ENCODE assay signal across 8 cellular contexts in the genomic region with DNA sequence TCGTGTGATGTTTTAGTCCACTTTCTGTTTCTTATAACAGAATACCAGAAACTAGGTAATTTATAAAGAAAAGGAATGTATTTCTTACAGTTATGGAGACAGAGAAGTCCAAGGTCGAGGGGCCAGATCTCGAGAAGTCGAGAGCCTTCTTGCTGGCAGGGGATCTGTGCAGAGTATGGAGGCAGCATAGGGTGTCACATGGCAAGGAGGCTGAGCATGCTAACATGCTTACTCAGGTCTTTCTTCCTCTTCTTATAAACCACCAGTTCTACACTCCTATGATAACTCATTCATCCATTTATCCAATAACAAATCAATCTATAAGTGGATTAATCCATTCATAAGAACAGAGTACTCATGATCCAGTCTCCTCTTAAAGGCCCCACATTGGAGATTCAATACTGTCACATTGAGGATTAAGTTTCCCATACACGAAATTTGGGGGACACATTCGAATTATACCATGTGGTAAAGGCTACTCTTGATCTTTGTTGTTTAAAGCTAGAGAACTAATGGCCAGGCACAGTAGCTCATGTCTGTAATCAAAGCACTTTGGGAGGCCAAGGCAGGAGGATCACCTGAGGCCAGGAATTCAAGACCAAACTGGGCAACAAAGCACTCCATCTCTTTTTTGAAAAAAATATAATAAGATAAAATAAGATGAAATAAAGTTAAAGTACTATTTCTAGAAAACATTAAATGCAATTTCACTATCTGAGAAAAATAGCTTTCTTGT. TPM values are rescaled to one million over a fixed set of nuclear protein-coding genes. Genes with fewer than 3 reads are reported as not detected.
DNase-seq lines count a peak whose midpoint lies in the region; ATAC-seq and TF ChIP-seq lines count a peak whose summit lies in the region.

No MANE protein-coding gene starts in this region.

- no peak overlapping the region for H3K27ac ChIP-seq in SK-N-SH (ENCODE audit: low read depth in 2 of 2, low read length in 1 of 2)
- H3K27ac ChIP-seq in OCI-LY7 (ENCODE audit: low read depth, low read length, poor library complexity, severe bottlenecking): no peak overlapping the region

- H4K20me1 ChIP-seq in SK-N-SH (ENCODE audit: insufficient read depth) (peaks cover 37% of the 10 kb centered on the region), OCI-LY7 (ENCODE audit: insufficient read depth, low read length) (peaks cover 9% of the 10 kb centered on the region; the same call in 1 of the 2 replicates)

- H3K4me3 ChIP-seq in SK-N-SH (ENCODE audit: low read depth in 2 of 2, low read length in 1 of 2): peak overlapping the region; percentile 66 to 91; a peak in 2 of 4 replicates
- H3K4me3 ChIP-seq in OCI-LY7 (ENCODE audit: low read depth, low read length, poor library complexity, severe bottlenecking): peak overlapping the region; percentile 92
- peak overlapping the region; percentile 88 for H3K4me3 ChIP-seq in choroid plexus epithelial cell (ENCODE audit: low read depth, low read length)
- H3K4me3 ChIP-seq in skeletal muscle cell (ENCODE audit: low read depth, low read length): peak overlapping the region; percentile 98

- TF ChIP-seq RAD21 in SK-N-SH (IDR thresholded peaks at IDR 0.05; ENCODE audit: low read length): no peak

- H3K9me3 ChIP-seq in SK-N-SH (no peaks in the 10 kb centered on the region), OCI-LY7 (ENCODE audit: low read length) (peaks cover 13% of the 10 kb centered on the region; the same call in 1 of the 2 replicates)

- no peaks in the 10 kb centered on the region for H3K27me3 ChIP-seq in SK-N-SH (ENCODE audit: insufficient read depth)

- BruUV-seq in OCI-LY7 (replicated peaks; lab: Mats Ljungman, UMichigan): no TSS peak

- ATAC-seq in SK-N-SH treated with all-trans-retinoic acid at 6 μM for 48 hours: no peak
- no peak for ATAC-seq in GM21515 (IDR thresholded peaks at IDR 0.05; ENCODE audit: unreplicated experiment)
- no peak for ATAC-seq in GM21360 (IDR thresholded peaks at IDR 0.05; ENCODE audit: unreplicated experiment)

- no peaks in the 10 kb centered on the region for H3K9me2 ChIP-seq in SK-N-SH
- no peaks in the 10 kb centered on the region; the same call in 1 of the 2 replicates for H3K9me2 ChIP-seq in OCI-LY7 (ENCODE audit: insufficient read depth, low read length)

- H3K36me3 ChIP-seq in SK-N-SH (replicated peaks in 1 of 2; ENCODE audit: control insufficient read depth in 1 of 2, insufficient read depth in 2 of 2, low read length in 1 of 2): peaks cover 16 to 32% of the 10 kb centered on the region in 2 experiments
- H3K36me3 ChIP-seq in OCI-LY7 (ENCODE audit: insufficient read depth, low read length): peaks cover 31% of the 10 kb centered on the region

- TF ChIP-seq CTCF in SK-N-SH (IDR thresholded peaks at IDR 0.05) (no peak), OCI-LY7 (conservative IDR thresholded peaks at IDR 0.05; ENCODE audit: low read length) (no peak), choroid plexus epithelial cell (conservative IDR thresholded peaks at IDR 0.05; ENCODE audit: low read depth, low read length) (no peak)

- WGBS in SK-N-SH (ENCODE audit: low lambda C conversion rate): 53% methylated on average over 6 of the region's 6 CpGs

- peaks cover 0 to 11% of the 10 kb centered on the region in 2 experiments; a peak in 2 of 4 replicates for H3K4me1 ChIP-seq in SK-N-SH (ENCODE audit: control insufficient read depth in 1 of 2, insufficient read depth in 2 of 2, low read depth in 1 of 2, low read length in 1 of 2)
- H3K4me1 ChIP-seq in OCI-LY7 (ENCODE audit: insufficient read depth, low read length, poor library complexity, severe bottlenecking): peaks cover 35% of the 10 kb centered on the region

- peaks cover 8% of the 10 kb centered on the region for H3F3A ChIP-seq in SK-N-SH (replicated peaks; ENCODE audit: insufficient read depth)

- peaks cover 72% of the 10 kb centered on the region for H3K79me2 ChIP-seq in SK-N-SH (ENCODE audit: insufficient read depth)
- peaks cover 69% of the 10 kb centered on the region for H3K79me2 ChIP-seq in OCI-LY7 (ENCODE audit: insufficient read depth, low read depth, low read length)

- TF ChIP-seq EP300 in SK-N-SH (IDR thresholded peaks at IDR 0.05; ENCODE audit: borderline replicate concordance in 1 of 2, low read depth in 1 of 2, low read length in 1 of 2): no peak

- no peak overlapping the region for H2AFZ ChIP-seq in SK-N-SH (ENCODE audit: low read depth)
- no peak overlapping the region for H2AFZ ChIP-seq in OCI-LY7 (ENCODE audit: low read length)

- POLR2A ChIA-PET in SK-N-SH (lab: Yijun Ruan, JAX): no interaction called here
- POLR2A ChIA-PET in OCI-LY7 (lab: Charles Lee): interaction anchor here (0.6 to 1.0 kb wide), 2 partner anchors 11 to 57 kb away, joined by 3 read pairs; no protein-coding TSS in a partner anchor

- H3K9ac ChIP-seq in SK-N-SH: peak overlapping the region; percentile 77; the same call in 1 of the 2 replicates

- CTCF ChIA-PET in SK-N-SH (lab: Yijun Ruan, JAX) (interaction anchor here (1.0 kb wide), 1 partner anchor 24 kb away, joined by 3 read pairs; no protein-coding TSS in a partner anchor), OCI-LY7 (lab: Charles Lee; ENCODE audit: unreplicated experiment) (no interaction called here)

- intact Hi-C loops in OCI-LY7 (cut with micrococcal nuclease; ENCODE audit: unreplicated experiment) (no loop called here), head of caudate nucleus (cut with DNase I) (loop anchor here (10.0 kb wide), 3 partner anchors 45 to 255 kb away; no protein-coding TSS in a partner anchor)

- DNase-seq in SK-N-SH: no peak
- DNase-seq in OCI-LY7 (ENCODE audit: low spot score): peak; percentile 27
- DNase-seq in choroid plexus epithelial cell (ENCODE audit: low read depth): peak; percentile 40
- no peak for DNase-seq in skeletal muscle cell (ENCODE audit: low read depth)
- DNase-seq in head of caudate nucleus: no peak

- H3K4me2 ChIP-seq in SK-N-SH: peak overlapping the region; percentile 71
- H3K4me2 ChIP-seq in OCI-LY7 (ENCODE audit: low read length): peak overlapping the region; percentile 85

TF ChIP-seq in SK-N-SH, 30 proteins besides CTCF, POLR2A, EP300 and RAD21:
- no peak for TF ChIP-seq POLR2AphosphoS5 (IDR thresholded peaks at IDR 0.05; ENCODE audit: low read depth, low read length)
- TF ChIP-seq, protein P1, sequence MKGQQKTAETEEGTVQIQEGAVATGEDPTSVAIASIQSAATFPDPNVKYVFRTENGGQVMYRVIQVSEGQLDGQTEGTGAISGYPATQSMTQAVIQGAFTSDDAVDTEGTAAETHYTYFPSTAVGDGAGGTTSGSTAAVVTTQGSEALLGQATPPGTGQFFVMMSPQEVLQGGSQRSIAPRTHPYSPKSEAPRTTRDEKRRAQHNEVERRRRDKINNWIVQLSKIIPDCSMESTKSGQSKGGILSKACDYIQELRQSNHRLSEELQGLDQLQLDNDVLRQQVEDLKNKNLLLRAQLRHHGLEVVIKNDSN (IDR thresholded peaks at IDR 0.05; ENCODE audit: borderline replicate concordance, low read depth): peak; percentile 32; the same call in 1 of the 2 replicates
- TF ChIP-seq, protein P2, sequence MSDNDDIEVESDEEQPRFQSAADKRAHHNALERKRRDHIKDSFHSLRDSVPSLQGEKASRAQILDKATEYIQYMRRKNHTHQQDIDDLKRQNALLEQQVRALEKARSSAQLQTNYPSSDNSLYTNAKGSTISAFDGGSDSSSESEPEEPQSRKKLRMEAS (IDR thresholded peaks at IDR 0.05; ENCODE audit: low read depth): peak; percentile 74; the same call in 1 of the 2 replicates

TF ChIP-seq in SK-N-SH treated with all-trans-retinoic acid at 6 μM for 48 hours, 23 proteins besides CTCF, POLR2A, EP300 and RAD21:
- TF ChIP-seq CSDC2 (CRISPR knock-in tag; IDR thresholded peaks at IDR 0.05): no peak
- no peak for TF ChIP-seq GLIS3 (CRISPR knock-in tag; IDR thresholded peaks at IDR 0.05)

RNA-seq across cellular contexts. Expression of a gene that starts 2.1 kb away (rescaled TPM):
- 20.8 and 31.4 TPM in 2 replicates for polyA plus RNA-seq in SK-N-SH (2012; rRNA removed)
- polyA plus RNA-seq in SK-N-SH (2012; cell fraction: cytosol; rRNA removed): 28.8 and 37.7 TPM in 2 replicates
- polyA plus RNA-seq in SK-N-SH (2012; cell fraction: nucleus; rRNA removed): 20.0 and 46.4 TPM in 2 replicates
- total RNA-seq in OCI-LY7 (2014; rRNA removed; shearing (Covaris generic)): 20.1 and 21.0 TPM in 2 replicates
- 29.1 and 30.1 TPM in 2 replicates for total RNA-seq in OCI-LY7 (2022)

Comparison
In these comparisons a context has a peak if more than half of its experiments do, and no peak if none do; other contexts are left out.
1. DNase-seq: peak in OCI-LY7 (single experiment) and choroid plexus epithelial cell (single experiment); none in SK-N-SH (single experiment), skeletal muscle cell (single experiment) and head of caudate nucleus (0 of 42).
2. Peak in every context shown above with its lines, with median percentiles within 50 percentile points of each other: H3K4me3 ChIP-seq.